Comparison of ENCODE assay signal across 30 cellular contexts in genomic region chr1:16231331-16232315, GRCh38. TPM values are rescaled to one million over a fixed set of nuclear protein-coding genes. Genes with fewer than 3 reads are reported as not detected.
A peak's percentile ranks its signal among the peaks of the same experiment; 100 is the strongest.
DNase-seq lines count a peak whose midpoint lies in the region; ATAC-seq, FAIRE-seq and TF ChIP-seq lines count a peak whose summit lies in the region.
"Had no signal": no experiment of that assay in that cellular context is flagged by ENCODE, and none has a peak within 500 bp of the region (broad histone marks: within the 10 kb centered on the region; RNA-seq: fewer than 3 reads in every experiment).

No MANE protein-coding gene starts in this region.

- H3K27me3 ChIP-seq in H7 (ENCODE audit: control insufficient read depth, insufficient read depth, low read length) (peaks cover 33% of the 10 kb centered on the region), H1 (replicated peaks in 1 of 4; ENCODE audit: control insufficient read depth in 3 of 4, extremely low read depth in 1 of 4, insufficient read depth in 3 of 4, low read length in 3 of 4) (peaks cover 8 to 31% (median 26%) of the 10 kb centered on the region in 4 experiments), osteoblast (ENCODE audit: insufficient read depth, low read length) (peaks cover 17% of the 10 kb centered on the region)
- H3K27me3 ChIP-seq: ovary had no signal

- no peak overlapping the region for H2BK5ac ChIP-seq in H1 (ENCODE audit: low read depth, low read length)

- H4K20me1 ChIP-seq in H1 (replicated peaks in 1 of 2; ENCODE audit: control insufficient read depth in 1 of 2, insufficient read depth in 2 of 2, low read length in 2 of 2) (peaks cover 3 to 6% of the 10 kb centered on the region in 2 experiments), osteoblast (ENCODE audit: insufficient read depth, low read length) (no peaks in the 10 kb centered on the region)

- H3K4me2 ChIP-seq in H1 (ENCODE audit: insufficient read depth in 1 of 2, low read depth in 2 of 2, low read length in 2 of 2) = no peak overlapping the region
- no peak overlapping the region for H3K4me2 ChIP-seq in osteoblast (ENCODE audit: insufficient read depth, low read length)
- H3K4me2 ChIP-seq: PC-9 had no signal

- CTCF ChIA-PET in H1 (lab: Charles Lee; ENCODE audit: partially characterized antibody) = interaction anchor here (0.8 to 13.8 kb wide), 5 partner anchors 14 to 132 kb away, joined by 3 to 106 read pairs (median 5); partner anchors contain the start of gene ARHGEF19

- H2BK20ac ChIP-seq in H1 (ENCODE audit: low read length) = no peak overlapping the region

- no peak overlapping the region for H4K5ac ChIP-seq in H1 (ENCODE audit: insufficient read length, low read depth, low read length)

- POLR2A ChIA-PET in H1 (lab: Charles Lee; ENCODE audit: partially characterized antibody) = interaction anchor here (1.0 to 2.5 kb wide), 4 partner anchors 19 to 30 kb away, joined by 3 to 8 read pairs (median 6); partner anchors contain the start of gene ARHGEF19

- no peaks in the 10 kb centered on the region; the same call in 1 of the 2 replicates for H3K79me1 ChIP-seq in H1 (ENCODE audit: low read depth, low read length)

- no peak overlapping the region for H3K14ac ChIP-seq in H1 (ENCODE audit: insufficient read length)

- H2AFZ ChIP-seq in H1 (ENCODE audit: low read length) (no peak overlapping the region), osteoblast (ENCODE audit: low read length) (no peak overlapping the region)
- H2AFZ ChIP-seq: PC-9 had no signal

- TF ChIP-seq RAD21 in Ishikawa (IDR thresholded peaks at IDR 0.05; ENCODE audit: low read depth) (no peak), H1 (IDR thresholded peaks at IDR 0.05 in 1 of 2, conservative IDR thresholded peaks at IDR 0.05 in 1 of 2; ENCODE audit: low read depth in 2 of 2, low read length in 2 of 2) (no peak)

- H4K91ac ChIP-seq in H1 (replicated peaks; ENCODE audit: insufficient read length, low read length) = no peak overlapping the region

- no peak for TF ChIP-seq POLR2A in H1 (IDR thresholded peaks at IDR 0.05; ENCODE audit: control extremely low read depth in 1 of 2, low read depth in 2 of 2, low read length in 2 of 2)

- H3K4me1 ChIP-seq in H1 (replicated peaks in 1 of 4; ENCODE audit: control insufficient read depth in 3 of 4, insufficient read depth in 4 of 4, low read length in 3 of 4) (peaks cover 0 to 16% (median 4%) of the 10 kb centered on the region in 4 experiments; a peak in 5 of 7 replicates), osteoblast (ENCODE audit: insufficient read depth, low read length) (peaks cover 8% of the 10 kb centered on the region)

- H3K4ac ChIP-seq in H1 (replicated peaks; ENCODE audit: insufficient read length, low read depth, low read length) = no peak overlapping the region

- H3K9me3 ChIP-seq in H1 (ENCODE audit: insufficient read depth in 2 of 2, low read depth in 1 of 2, low read length in 1 of 2) = no peaks in the 10 kb centered on the region
- no peaks in the 10 kb centered on the region for H3K9me3 ChIP-seq in osteoblast (ENCODE audit: low read depth, low read length)
- H3K9me3 ChIP-seq: breast epithelium, ovary had no signal

- H3K36me3 ChIP-seq in H7 (replicated peaks; ENCODE audit: control insufficient read depth, insufficient read depth, low read length) (no peaks in the 10 kb centered on the region), H1 (ENCODE audit: control insufficient read depth in 2 of 4, insufficient read depth in 4 of 4, low read length in 3 of 4) (no peaks in the 10 kb centered on the region), osteoblast (ENCODE audit: insufficient read depth, low read length) (no peaks in the 10 kb centered on the region)
- H3K36me3 ChIP-seq: breast epithelium, ovary had no signal

- no peak overlapping the region for H4K8ac ChIP-seq in H1 (ENCODE audit: extremely low read depth, insufficient read depth, low read length)

- no peak for TF ChIP-seq CTCF in H1 (IDR thresholded peaks at IDR 0.05; ENCODE audit: control extremely low read depth in 1 of 3, insufficient read depth in 1 of 3, low read depth in 1 of 3, low read length in 3 of 3)
- TF ChIP-seq CTCF in osteoblast (IDR thresholded peaks at IDR 0.05; ENCODE audit: extremely low read depth, low read depth, low read length) = no peak

- no peak overlapping the region for H2BK12ac ChIP-seq in H1 (ENCODE audit: low read depth, low read length)

- H3K9ac ChIP-seq in H1 (replicated peaks in 1 of 4; ENCODE audit: extremely low read depth in 1 of 4, low read depth in 3 of 4, low read length in 3 of 4) = no peak overlapping the region

- WGBS in H1 (ENCODE audit: extremely low coverage in 1 of 2, insufficient coverage in 1 of 2, insufficient read length in 1 of 2, insufficient replicate concordance in 2 of 2, low coverage in 1 of 2, low lambda C conversion rate in 2 of 2, missing lambda C conversion rate in 1 of 2), 2 experiments = 92% methylated on average over 32 of the region's 35 CpGs; no CpG with 5 or more reads in 1 of the 2 experiments

- H3K56ac ChIP-seq in H1 (replicated peaks; ENCODE audit: insufficient read length, low read depth, low read length) = no peak overlapping the region

- H2BK15ac ChIP-seq in H1 (ENCODE audit: low read length) = no peak overlapping the region

- ATAC-seq in GM21717 (IDR thresholded peaks at IDR 0.05; ENCODE audit: unreplicated experiment) = no peak
- ATAC-seq in HG02610 (IDR thresholded peaks at IDR 0.05; ENCODE audit: unreplicated experiment) = no peak
- ATAC-seq: foreskin keratinocyte had no signal

- H3K79me2 ChIP-seq in H1 (ENCODE audit: control insufficient read depth in 1 of 2, insufficient read depth in 2 of 2, low read length in 2 of 2) = no peaks in the 10 kb centered on the region
- no peaks in the 10 kb centered on the region for H3K79me2 ChIP-seq in osteoblast (ENCODE audit: insufficient read depth, low read length)

- no peak overlapping the region for H3K23ac ChIP-seq in H1 (ENCODE audit: insufficient read length)

- H3K4me3 ChIP-seq in H7 (ENCODE audit: insufficient read depth, low read depth, low read length) (no peak overlapping the region), H1 (ENCODE audit: extremely low read depth in 1 of 4, insufficient read depth in 2 of 4, low read depth in 3 of 4, low read length in 4 of 4) (no peak overlapping the region), osteoblast (ENCODE audit: insufficient read depth, low read length) (no peak overlapping the region)
- H3K4me3 ChIP-seq: breast epithelium, esophagus squamous epithelium, ovary, PC-9 had no signal

- H3K27ac ChIP-seq in H1 (ENCODE audit: low read depth, low read length) (no peak overlapping the region), osteoblast (ENCODE audit: low read depth, low read length) (no peak overlapping the region)
- H3K27ac ChIP-seq: breast epithelium, C4-2B, esophagus squamous epithelium, foreskin keratinocyte, ovary, PC-9 had no signal

- H3K23me2 ChIP-seq in H1 (ENCODE audit: low read depth, low read length) = peaks cover 8% of the 10 kb centered on the region

- H2AK5ac ChIP-seq in H1 (ENCODE audit: low read depth, low read length) = no peak overlapping the region

- no peak overlapping the region for H2BK120ac ChIP-seq in H1 (replicated peaks; ENCODE audit: low read depth, low read length)

- FAIRE-seq in H1 (lab: Jason Lieb, UNC) = no peak
- FAIRE-seq: GM19239, small intestine had no signal

- TF ChIP-seq EP300 in Ishikawa (IDR thresholded peaks at IDR 0.05; ENCODE audit: borderline replicate concordance) = no peak
- no peak for TF ChIP-seq EP300 in H1 (IDR thresholded peaks at IDR 0.05; ENCODE audit: borderline replicate concordance in 1 of 2, low read depth in 2 of 2, low read length in 2 of 2)

- DNase-seq in H7 (peak; percentile 47), H1 (ENCODE audit: low read depth in 1 of 2, low spot score in 2 of 2) (no peak), osteoblast (ENCODE audit: insufficient read length, low spot score, missing footprints) (peak; percentile 66), T-helper 1 cell (no peak)
- DNase-seq: activated CD4-positive, alpha-beta T cell treated with anti-CD3 and anti-CD28 coated beads for 4 hours; activated CD8-positive, alpha-beta memory T cell treated with anti-CD3 and anti-CD28 coated beads for 24 hours; activated T-cell treated with anti-CD3 and anti-CD28 coated beads for 4 hours; amniotic stem cell; Calu3; DND-41; esophagus squamous epithelium; foreskin keratinocyte; HCEC 1CT; kidney glomerular epithelial cell; MM.1S; NCI-H2029; NCI-H69; nephron progenitor cell; PC-9; SHP77 treated with DMSO at 0.1 percent for 48 hours; small intestine; stimulated activated naive CD4-positive, alpha-beta T cell; T-helper 9 cell had no signal

- H3K18ac ChIP-seq in H1 (ENCODE audit: extremely low read depth, low read length) = no peak overlapping the region

TF ChIP-seq in Ishikawa, 13 proteins besides CTCF, POLR2A, EP300 and RAD21 (continues in another document):
- no peak for TF ChIP-seq CEBPB (IDR thresholded peaks at IDR 0.05)
- TF ChIP-seq TAF1 (IDR thresholded peaks at IDR 0.05; ENCODE audit: low read depth) = no peak
- no peak for TF ChIP-seq TCF12 (IDR thresholded peaks at IDR 0.05; ENCODE audit: low read depth)

RNA-seq across cellular contexts. Expression of gene CPLANE2, which starts 5.4 kb away (rescaled TPM):
- total RNA-seq in H7 (2014; rRNA removed; shearing (Covaris generic)) = 6.4 and 9.1 TPM in 2 replicates
- total RNA-seq in H1 (2021; fragmentation: NEBNext Ultra II Directional; extraction: Animal tissue kit (Norgen Biotek cat#: 25700)) = 2.5 and 2.7 TPM in 2 replicates
- 2.3 and 3.7 TPM in 2 replicates for polyA plus RNA-seq in H1 (2011; rRNA removed)
- polyA plus RNA-seq in H1 (2011; cell fraction: cytosol; rRNA removed) = 3.2 TPM
- polyA plus RNA-seq in H1 (2011; cell fraction: nucleus; rRNA removed) = 6.4 TPM
- 1.9 to 4.7 TPM (median 3.3 TPM) in 4 replicates for polyA plus RNA-seq in H1 (2012, experiment 1 of 2)
- 7.6 TPM for polyA plus RNA-seq in H1 (2012, experiment 2 of 2)
- 1.1 TPM for polyA plus RNA-seq in H1 (2013, experiment 1 of 2)
- polyA plus RNA-seq in H1 (2013, experiment 2 of 2) = 1.1 TPM
- 1.8 and 3.0 TPM in 2 replicates for polyA minus RNA-seq in H1 (2011; rRNA and poly(A)+ RNA removed)
- polyA minus RNA-seq in H1 (2011; cell fraction: cytosol; rRNA and poly(A)+ RNA removed) = 3.4 TPM
- polyA minus RNA-seq in H1 (2011; cell fraction: nucleus; rRNA and poly(A)+ RNA removed) = 1.9 TPM
- total RNA-seq in osteoblast = 9.4 and 14.1 TPM in 2 replicates

RNA-seq across cellular contexts. Expression of gene ARHGEF19, which starts 19.2 kb away (rescaled TPM):
- 16.2 and 21.0 TPM in 2 replicates for total RNA-seq in H7 (2014; rRNA removed; shearing (Covaris generic))
- total RNA-seq in H1 (2021; fragmentation: NEBNext Ultra II Directional; extraction: Animal tissue kit (Norgen Biotek cat#: 25700)) = 51.9 and 56.4 TPM in 2 replicates
- 47.5 and 69.2 TPM in 2 replicates for polyA plus RNA-seq in H1 (2011; rRNA removed)
- 55.0 TPM for polyA plus RNA-seq in H1 (2011; cell fraction: cytosol; rRNA removed)
- polyA plus RNA-seq in H1 (2011; cell fraction: nucleus; rRNA removed) = 157 TPM
- 42.8 to 57.1 TPM (median 54.3 TPM) in 4 replicates for polyA plus RNA-seq in H1 (2012, experiment 1 of 2)
- polyA plus RNA-seq in H1 (2012, experiment 2 of 2) = 45.5 TPM
- polyA plus RNA-seq in H1 (2013, experiment 1 of 2) = 32.6 TPM
- polyA plus RNA-seq in H1 (2013, experiment 2 of 2) = 30.2 TPM
- polyA minus RNA-seq in H1 (2011; rRNA and poly(A)+ RNA removed) = 27.7 and 32.0 TPM in 2 replicates
- polyA minus RNA-seq in H1 (2011; cell fraction: cytosol; rRNA and poly(A)+ RNA removed) = 22.2 TPM
- 30.7 TPM for polyA minus RNA-seq in H1 (2011; cell fraction: nucleus; rRNA and poly(A)+ RNA removed)
- total RNA-seq in osteoblast = 5.9 and 6.5 TPM in 2 replicates

Comparison
In these comparisons a context has a peak if more than half of its experiments do, and no peak if none do; other contexts are left out.
1. DNase-seq: peak in H7 (single experiment) and osteoblast (single experiment); none in H1 (0 of 2) and T-helper 1 cell (0 of 5).